In genomic region chr6:8275667-8276066, GRCh38 we compare ENCODE assay signal across 1 cellular context.
TF ChIP-seq lines count a peak whose summit lies in the region.

No MANE protein-coding gene starts in this region.

TF ChIP-seq in K562, 482 proteins besides CTCF, POLR2A, EP300 and RAD21 (continued from another document):
- TF ChIP-seq ZNF316 (IDR thresholded peaks at IDR 0.05): peak; percentile 86
- TF ChIP-seq NBN (IDR thresholded peaks at IDR 0.05; ENCODE audit: low read depth): no peak
- no peak for TF ChIP-seq SNAPC5 (CRISPR knock-in tag; IDR thresholded peaks at IDR 0.05)
- peak; percentile 75 for TF ChIP-seq C11orf30 (IDR thresholded peaks at IDR 0.05; ENCODE audit: low read depth)
